ENCODE assay signal across 13 cellular contexts in genomic region chr12:26798013-26798412, GRCh38. TPM values are rescaled to one million over a fixed set of nuclear protein-coding genes. Genes with fewer than 3 reads are reported as not detected.
A peak's percentile ranks its signal among the peaks of the same experiment; 100 is the strongest.
DNase-seq lines count a peak whose midpoint lies in the region; ATAC-seq, FAIRE-seq and TF ChIP-seq lines count a peak whose summit lies in the region.
"Had no signal": no experiment of that assay in that cellular context is flagged by ENCODE, and none has a peak within 500 bp of the region (broad histone marks: within the 10 kb centered on the region; RNA-seq: fewer than 3 reads in every experiment).

No MANE protein-coding gene starts in this region.

- H3K4me3 ChIP-seq in GM12878 (peak overlapping the region; percentile 29; the same call in 1 of the 2 replicates), sigmoid colon (no peak overlapping the region)
- H3K4me3 ChIP-seq: MG63, thoracic aorta had no signal

- peak overlapping the region; percentile 49 for H2AFZ ChIP-seq in GM12878 (ENCODE audit: control insufficient read depth, low read depth, low read length)

- no peak for TF ChIP-seq RAD21 in GM12878 (IDR thresholded peaks at IDR 0.05; ENCODE audit: insufficient read depth, low read depth, low read length)

- H3K9ac ChIP-seq in GM12878 (ENCODE audit: control insufficient read depth, insufficient read depth, low read length) = no peak overlapping the region

- H3K27me3 Mint-ChIP-seq in effector memory CD8-positive, alpha-beta T cell = no peaks in the 10 kb centered on the region

- TF ChIP-seq CTCF in GM12878 (IDR thresholded peaks at IDR 0.05 in 2 of 3, conservative IDR thresholded peaks at IDR 0.05 in 1 of 3; ENCODE audit: control insufficient read depth in 2 of 3, extremely low read depth in 1 of 3, insufficient read depth in 1 of 3, low read depth in 3 of 3, low read length in 3 of 3) = no peak
- no peak for TF ChIP-seq CTCF in sigmoid colon (IDR thresholded peaks at IDR 0.05)

- no peaks in the 10 kb centered on the region for H3K36me3 Mint-ChIP-seq in effector memory CD8-positive, alpha-beta T cell (ENCODE audit: insufficient read depth)

- POLR2A ChIA-PET in GM12878 (lab: Charles Lee) = interaction anchor here (0.7 to 1.7 kb wide), 5 partner anchors 8 to 212 kb away, joined by 3 to 5 read pairs (median 3); no protein-coding TSS in a partner anchor

- H3K36me3 ChIP-seq in GM12878 (ENCODE audit: control insufficient read depth in 2 of 2, insufficient read depth in 2 of 2, low read length in 1 of 2) = peaks cover 7 to 8% of the 10 kb centered on the region in 2 experiments; a peak in 3 of 4 replicates
- H3K36me3 ChIP-seq in sigmoid colon = no peaks in the 10 kb centered on the region
- H3K36me3 ChIP-seq: MG63, thoracic aorta had no signal

- RAD21 ChIA-PET in GM12878 (lab: Charles Lee; ENCODE audit: unreplicated experiment) = interaction anchor here (0.6 to 1.9 kb wide), 9 partner anchors 10 to 175 kb away, joined by 3 to 6 read pairs (median 4); no protein-coding TSS in a partner anchor

- no TSS peak for BruUV-seq in GM12878 (replicated peaks; lab: Mats Ljungman, UMichigan)

- no peak overlapping the region for H3K4me3 Mint-ChIP-seq in effector memory CD8-positive, alpha-beta T cell
- H3K4me3 Mint-ChIP-seq: T-helper 1 cell treated with Interleukin-12 subunit alpha and Interleukin-12 subunit beta and Interleukin-4 antibody, amounts not matched to agents 30 μg/mL and 1 μg/mL, for 36 hours had no signal

- no peaks in the 10 kb centered on the region for H4K20me1 ChIP-seq in GM12878 (ENCODE audit: control insufficient read depth, insufficient read depth)

- intact Hi-C loops in GM12878 (cut with micrococcal nuclease; ENCODE audit: unreplicated experiment) (no loop called here), sigmoid colon (cut with DNase I) (no loop called here)

- peak; percentile 80 for ATAC-seq in HG02973 (IDR thresholded peaks at IDR 0.05; ENCODE audit: unreplicated experiment)
- peak; percentile 82 for ATAC-seq in GM12878
- no peak for ATAC-seq in effector memory CD8-positive, alpha-beta T cell (replicated peaks)
- ATAC-seq in HG02884 (IDR thresholded peaks at IDR 0.05; ENCODE audit: unreplicated experiment) = no peak

- peaks cover 2% of the 10 kb centered on the region; the same call in 1 of the 3 replicates for H3K9me3 ChIP-seq in GM12878 (replicated peaks; ENCODE audit: control insufficient read depth, insufficient read depth, low read length)
- H3K9me3 ChIP-seq in sigmoid colon = no peaks in the 10 kb centered on the region
- H3K9me3 ChIP-seq: MG63, thoracic aorta had no signal

- SMC1A ChIA-PET in GM12878 (lab: Charles Lee; ENCODE audit: uncharacterized antibody, unreplicated experiment) = interaction anchor here (0.7 to 2.3 kb wide), 12 partner anchors 9 to 82 kb away, joined by 3 to 12 read pairs (median 4); partner anchors contain the start of gene ITPR2

- FAIRE-seq in GM12878 (lab: Jason Lieb, UNC) = peak; percentile 81

- H3K9me3 Mint-ChIP-seq in effector memory CD8-positive, alpha-beta T cell = no peaks in the 10 kb centered on the region
- H3K9me3 Mint-ChIP-seq: T-helper 1 cell treated with Interleukin-12 subunit alpha and Interleukin-12 subunit beta and Interleukin-4 antibody, amounts not matched to agents 30 μg/mL and 1 μg/mL, for 36 hours had no signal

- in situ Hi-C loops in GM12878 (cut with MboI) = no loop called here

- peaks cover 35% of the 10 kb centered on the region for H3K79me2 ChIP-seq in GM12878 (ENCODE audit: control insufficient read depth, insufficient read depth, low read length)

- H3K27ac ChIP-seq in GM12878 (ENCODE audit: control insufficient read depth, insufficient read depth) = peak overlapping the region; percentile 22; the same call in 1 of the 2 replicates
- H3K27ac ChIP-seq in sigmoid colon = peak overlapping the region in 3 of 4 donors; percentile 5 to 28 (median 17)
- H3K27ac ChIP-seq: 22Rv1, thoracic aorta had no signal

- H3K4me2 ChIP-seq in GM12878 (ENCODE audit: control insufficient read depth, insufficient read depth) = peak overlapping the region; percentile 61; the same call in 1 of the 2 replicates

- WGBS in GM12878 (ENCODE audit: insufficient coverage, insufficient replicate concordance, low lambda C conversion rate, missing lambda C conversion rate) = 36% methylated on average over 6 of the region's 6 CpGs
- 46 to 71% methylated on average over 6 of the region's 6 CpGs for WGBS in sigmoid colon, 2 donors

- TF ChIP-seq POLR2A in GM12878 (IDR thresholded peaks at IDR 0.05; ENCODE audit: low read depth, low read length) (no peak), sigmoid colon (IDR thresholded peaks at IDR 0.05) (no peak)

- CTCF ChIA-PET in GM12878 (lab: Yijun Ruan, JAX) = interaction anchor here (0.7 to 1.2 kb wide), 7 partner anchors 10 to 507 kb away, joined by 3 to 6 read pairs (median 3); no protein-coding TSS in a partner anchor

- no peak for TF ChIP-seq EP300 in GM12878 (IDR thresholded peaks at IDR 0.05; ENCODE audit: borderline replicate concordance in 1 of 2, control insufficient read depth in 1 of 2, low read depth in 2 of 2, low read length in 2 of 2)
- no peak for TF ChIP-seq EP300 in sigmoid colon (IDR thresholded peaks at IDR 0.05)

- peaks cover 24% of the 10 kb centered on the region for H3K4me1 ChIP-seq in GM12878 (ENCODE audit: control insufficient read depth, insufficient read depth, low read length)
- H3K4me1 ChIP-seq in sigmoid colon = peaks cover 0 to 27% (median 19%) of the 10 kb centered on the region in 4 donors

- DNase-seq in DMS53 (lab: John Stamatoyannopoulos, UW) (peak; percentile 71), DMS53 treated with DMSO at 0.1 percent for 48 hours (lab: John Stamatoyannopoulos, UW; ENCODE audit: unreplicated experiment) (no peak), GM12878 (ENCODE audit: low read depth, low spot score) (peak; percentile 53), sigmoid colon (no peak), putamen (ENCODE audit: low spot score) (no peak)
- no peak for DNase-seq in effector memory CD8-positive, alpha-beta T cell
- DNase-seq: activated naive CD4-positive, alpha-beta T cell treated with Interleukin-2 at 50 U/mL for 16 hours; MG63 had no signal

- no peak overlapping the region for H3K27ac Mint-ChIP-seq in effector memory CD8-positive, alpha-beta T cell
- H3K27ac Mint-ChIP-seq: T-helper 1 cell treated with Interleukin-12 subunit alpha and Interleukin-12 subunit beta and Interleukin-4 antibody, amounts not matched to agents 30 μg/mL and 1 μg/mL, for 36 hours had no signal

- peaks cover 4 to 12% of the 10 kb centered on the region in 2 donors for H3K4me1 Mint-ChIP-seq in effector memory CD8-positive, alpha-beta T cell (ENCODE audit: low read depth in 2 of 2)

- no peaks in the 10 kb centered on the region for H3K27me3 ChIP-seq in GM12878 (replicated peaks in 1 of 2; ENCODE audit: control insufficient read depth in 2 of 2, insufficient read depth in 2 of 2, low read length in 1 of 2)
- no peaks in the 10 kb centered on the region for H3K27me3 ChIP-seq in sigmoid colon
- H3K27me3 ChIP-seq: MG63 had no signal

TF ChIP-seq in GM12878, 131 proteins besides CTCF, POLR2A, EP300 and RAD21 (continues in another document):
- TF ChIP-seq EED (IDR thresholded peaks at IDR 0.05; ENCODE audit: low read depth) = peak; percentile 80
- 0 out of 2 replicates have a peak, but pooled peaks have one; percentile 25 for TF ChIP-seq NBN (IDR thresholded peaks at IDR 0.05)
- no peak for TF ChIP-seq MYC (IDR thresholded peaks at IDR 0.05; ENCODE audit: insufficient read depth, insufficient read length, insufficient replicate concordance, low read length, severe bottlenecking)
- TF ChIP-seq SUPT20H (IDR thresholded peaks at IDR 0.05; ENCODE audit: borderline replicate concordance, control insufficient read depth, low read depth, low read length) = no peak
- TF ChIP-seq CREM (IDR thresholded peaks at IDR 0.05; ENCODE audit: low read depth) = peak; percentile 57; the same call in 1 of the 2 replicates
- peak; percentile 35; the same call in 1 of the 2 replicates for TF ChIP-seq MTA2 (IDR thresholded peaks at IDR 0.05; ENCODE audit: low read depth)
- peak; percentile 93 for TF ChIP-seq RUNX3 (IDR thresholded peaks at IDR 0.05; ENCODE audit: low read length)
- TF ChIP-seq SMC3 (IDR thresholded peaks at IDR 0.05; ENCODE audit: borderline replicate concordance, low read length) = peak; percentile 4; the same call in 1 of the 2 replicates
- TF ChIP-seq ATF7 (IDR thresholded peaks at IDR 0.05; ENCODE audit: low read depth) = peak; percentile 53
- peak; percentile 31; the same call in 1 of the 2 replicates for TF ChIP-seq NFIC (IDR thresholded peaks at IDR 0.05; ENCODE audit: low read depth, low read length)
- peak; percentile 35; the same call in 1 of the 2 replicates for TF ChIP-seq ZNF384 (IDR thresholded peaks at IDR 0.05; ENCODE audit: borderline replicate concordance, low read depth, low read length)
- peak; percentile 54; the same call in 1 of the 2 replicates for TF ChIP-seq ZBED1 (IDR thresholded peaks at IDR 0.05; ENCODE audit: borderline replicate concordance)
- TF ChIP-seq TCF3 (IDR thresholded peaks at IDR 0.05; ENCODE audit: borderline replicate concordance, insufficient read depth, low read depth, low read length) = peak; percentile 82; the same call in 1 of the 2 replicates
- TF ChIP-seq SIN3A (IDR thresholded peaks at IDR 0.05; ENCODE audit: low read depth, low read length) = peak; percentile 32; the same call in 1 of the 2 replicates
- 0 out of 2 replicates have a peak, but pooled peaks have one; percentile 40 for TF ChIP-seq DPF2 (IDR thresholded peaks at IDR 0.05)

RNA-seq across cellular contexts. Expression of gene ITPR2, which starts 35.0 kb away (rescaled TPM):
- 388 and 403 TPM in 2 replicates for total RNA-seq in GM12878 (2013; cell fraction: nucleolus; rRNA removed)
- total RNA-seq in GM12878 (2014; rRNA removed) (61.6 and 62.7 TPM in 2 replicates), GM12878 (2014; rRNA removed; fragmentation: Illumina TruSeq; extraction: Trizol) (67.0 and 73.4 TPM in 2 replicates), GM12878 (2021) (72.6 and 76.2 TPM in 2 replicates), sigmoid colon (10 to 100 TPM; 58.9 to 78.1 (median 64.0) TPM)
- 18.8 TPM for polyA plus RNA-seq in GM12878 (2011; ENCODE audit: low read depth)
- polyA plus RNA-seq in GM12878 (2011; rRNA removed) (63.8 and 94.8 TPM in 2 replicates), GM12878 (2014; fragmentation: Illumina TruSeq; extraction: Trizol) (38.8 and 46.4 TPM in 2 replicates), GM12878 (2014; fragmentation: Nextera tagmentation; extraction: Ambion mirVana) (10 to 100 TPM in 1 of 2 experiments, 1 to 10 TPM in 1; 7.5 to 10.9 TPM), GM12878 (2014; rRNA removed) (22.9 and 24.5 TPM in 2 replicates), GM12878 (2016; fragmentation: Nextera tagmentation; extraction: Ambion mirVana) (10 to 100 TPM; 44.0 to 50.2 TPM), sigmoid colon (1 to 10 TPM; 1.4 to 6.2 (median 1.8) TPM)
- polyA plus RNA-seq in GM12878 (2011; cell fraction: cytosol; rRNA removed) = 28.7 and 34.5 TPM in 2 replicates
- polyA plus RNA-seq in GM12878 (2011; cell fraction: nucleus; rRNA removed) = 76.6 and 81.8 TPM in 2 replicates
- polyA plus RNA-seq in GM12878 (2012) = 22.6 and 25.3 TPM in 2 replicates
- 414 and 473 TPM in 2 replicates for polyA minus RNA-seq in GM12878 (2011; rRNA and poly(A)+ RNA removed)
- 61.3 and 85.0 TPM in 2 replicates for polyA minus RNA-seq in GM12878 (2011; cell fraction: cytosol; rRNA and poly(A)+ RNA removed)
- polyA minus RNA-seq in GM12878 (2011; cell fraction: nucleus; rRNA and poly(A)+ RNA removed) = 370 and 490 TPM in 2 replicates

Comparison
In these comparisons a context has a peak if more than half of its experiments do, and no peak if none do; other contexts are left out.
1. DNase-seq: peak in DMS53 (single experiment) and GM12878 (single experiment); none in DMS53 treated with DMSO at 0.1 percent for 48 hours (single experiment), sigmoid colon (single experiment), effector memory CD8-positive, alpha-beta T cell (0 of 3) and putamen (single experiment).
2. ATAC-seq: peak in HG02973 (single experiment) and GM12878 (single experiment); none in effector memory CD8-positive, alpha-beta T cell (single experiment) and HG02884 (single experiment).